Comparison of ENCODE assay signal across 1 cellular context in the genomic region with DNA sequence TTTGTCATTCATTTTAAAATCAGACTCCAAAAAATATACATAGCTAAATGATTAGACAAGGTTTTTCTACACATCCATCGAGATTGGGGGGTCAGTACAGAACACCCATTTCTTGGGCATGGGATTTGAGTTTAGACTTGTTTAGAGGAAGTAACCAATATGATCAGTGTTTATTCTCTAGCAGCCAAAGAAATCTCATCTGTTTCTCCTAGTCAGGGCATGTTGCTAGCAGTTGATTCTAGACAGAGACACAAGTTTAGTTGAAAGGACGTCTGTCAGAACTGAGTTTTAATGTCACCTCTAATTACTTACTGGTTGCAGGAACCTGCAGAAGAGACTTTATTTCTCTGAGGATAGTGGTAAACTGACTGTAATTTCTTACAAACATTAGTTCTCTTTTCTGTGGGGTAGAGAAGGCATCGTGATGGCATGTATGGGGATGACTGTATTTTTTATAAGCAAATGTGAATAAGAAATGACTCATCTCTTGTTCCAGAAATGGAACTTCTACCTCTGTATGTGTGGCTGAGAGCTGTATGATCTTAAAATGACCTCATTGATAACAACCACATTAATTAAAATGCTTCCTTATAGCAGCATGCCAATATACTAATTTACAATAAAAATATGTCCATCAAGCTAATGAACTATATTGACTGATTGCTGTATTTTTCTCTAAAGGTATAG.
TF ChIP-seq lines count a peak whose summit lies in the region.

No MANE protein-coding gene starts in this region.

TF ChIP-seq in HepG2, 621 proteins besides CTCF, POLR2A, EP300 and RAD21:
- TF ChIP-seq ATF7 (IDR thresholded peaks at IDR 0.05), result 0 out of 2 replicates have a peak, but pooled peaks have one; percentile 8
- no peak for TF ChIP-seq ATF7 (CRISPR knock-in tag; IDR thresholded peaks at IDR 0.05)
- TF ChIP-seq XBP1 (CRISPR knock-in tag; IDR thresholded peaks at IDR 0.05), result no peak
